ENCODE assay signal across 8 cellular contexts in the genomic region with DNA sequence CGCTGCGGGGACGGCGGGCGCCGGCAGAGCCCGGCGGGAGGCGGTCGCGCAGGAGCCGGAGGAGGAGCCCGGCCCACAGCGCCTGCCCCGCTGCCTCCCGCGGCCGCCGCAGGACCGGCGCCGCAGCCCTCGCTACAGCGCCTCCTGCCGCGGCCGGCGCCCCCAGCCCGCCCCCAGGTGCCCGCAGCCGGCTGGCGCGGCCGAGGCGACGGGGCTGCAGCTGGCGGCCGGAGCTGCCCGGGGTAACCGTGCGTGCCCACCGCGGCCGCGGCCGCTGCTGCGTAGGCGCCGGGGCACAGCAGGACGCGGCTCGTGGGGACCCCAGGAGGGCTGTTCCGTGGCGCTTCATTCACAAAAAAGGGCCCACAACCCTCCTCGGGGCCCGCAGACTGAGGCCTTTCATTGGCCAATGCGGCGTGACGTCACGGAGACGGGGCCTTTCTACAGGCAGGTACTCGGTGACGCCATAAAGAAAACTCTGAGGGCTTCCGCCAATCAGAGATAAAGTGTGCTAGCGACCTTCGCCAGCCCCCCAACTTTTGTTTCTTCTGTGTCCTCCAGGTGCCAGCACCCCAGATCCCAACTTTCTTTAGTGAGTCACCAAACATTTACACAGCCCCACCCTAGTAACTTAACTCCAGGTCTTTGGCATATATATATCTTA. TPM values are rescaled to one million over a fixed set of nuclear protein-coding genes. Genes with fewer than 3 reads are reported as not detected.
A peak's percentile ranks its signal among the peaks of the same experiment; 100 is the strongest.
DNase-seq lines count a peak whose midpoint lies in the region; ATAC-seq and TF ChIP-seq lines count a peak whose summit lies in the region.

Gene CDC14B (minus strand): TSS at position 353 of the 664 bp plus-strand sequence. CDS start 465 bp downstream, outside the sequence.

- H3K36me3 ChIP-seq in GM06990 (ENCODE audit: control insufficient read depth, insufficient read depth, low read length), result no peaks in the 10 kb centered on the region
- H3K36me3 ChIP-seq in Panc1 (ENCODE audit: control insufficient read depth, insufficient read depth, low read length), result no peaks in the 10 kb centered on the region
- no peaks in the 10 kb centered on the region for H3K36me3 ChIP-seq in muscle layer of colon (ENCODE audit: insufficient read depth, low read length)

- H3K9ac ChIP-seq in muscle layer of colon (ENCODE audit: low read length), result no peak within 1 kb of the TSS

- BruUV-seq in Panc1 (replicated peaks; lab: Mats Ljungman, UMichigan), result no TSS peak

- peak; percentile 44 for DNase-seq in GM06990 (ENCODE audit: extremely low read depth, insufficient read length)
- peak; percentile 80 for DNase-seq in HT1080 (ENCODE audit: low read depth)
- DNase-seq in Panc1 (ENCODE audit: low read depth, low spot score), result peak; percentile 64
- DNase-seq in activated T-helper 1 cell treated with anti-CD3 and anti-CD28 coated beads, Interleukin-2, amount 50 U/mL, for 16 hours (ENCODE audit: low read depth in 1 of 2, low spot score in 1 of 2), result peak; percentile 16 to 44
- DNase-seq in fibroblast of gingiva (ENCODE audit: low read depth), result peak; percentile 81
- DNase-seq in stimulated activated CD8-positive, alpha-beta memory T cell treated with anti-CD3 and anti-CD28 coated beads, Interleukin-4, amount 100 ng/mL, for 24 hours (ENCODE audit: low read depth), result peak; percentile 56

- in situ Hi-C loops in Panc1 (cut with HindIII; ENCODE audit: low pct_unique_long_range_greater_than_20kb, low sequenced_read_pairs), result no loop called here

- peak within 1 kb of the TSS; percentile 80 for H3K27ac ChIP-seq in Panc1 (ENCODE audit: low read length)
- H3K27ac ChIP-seq in muscle layer of colon (ENCODE audit: low read depth, low read length), result peak within 1 kb of the TSS; percentile 21

- no peaks in the 10 kb centered on the region for H3K9me3 ChIP-seq in Panc1 (ENCODE audit: control insufficient read depth, insufficient read depth, low read depth, low read length)
- no peaks in the 10 kb centered on the region for H3K9me3 ChIP-seq in muscle layer of colon (ENCODE audit: low read length)

- CTCF ChIA-PET in Panc1 (lab: Charles Lee), result no interaction called here

- POLR2A ChIA-PET in Panc1 (lab: Charles Lee), result no interaction called here

- H3K4me3 ChIP-seq in GM06990 (replicated peaks; ENCODE audit: low read depth, low read length) (peak within 1 kb of the TSS; percentile 28), Panc1 (ENCODE audit: low read depth in 2 of 2, low read length in 2 of 2) (peak within 1 kb of the TSS; percentile 57 to 66), muscle layer of colon (ENCODE audit: low read depth in 1 of 2, low read length in 2 of 2) (peak within 1 kb of the TSS; percentile 60 to 67)

- intact Hi-C loops in Panc1 (cut with micrococcal nuclease; ENCODE audit: unreplicated experiment), result loop anchor here (10.0 kb wide), 1 partner anchor 1105 kb away; the partner anchor contains the start of gene PTCH1

- H3K27me3 ChIP-seq in GM06990 (replicated peaks; ENCODE audit: control insufficient read depth, insufficient read depth, low read length) (no peaks in the 10 kb centered on the region; the same call in 1 of the 2 replicates), Panc1 (ENCODE audit: control insufficient read depth, insufficient read depth, low read length) (no peaks in the 10 kb centered on the region), muscle layer of colon (ENCODE audit: control insufficient read depth in 1 of 2, insufficient read depth in 2 of 2, low read length in 2 of 2) (no peaks in the 10 kb centered on the region)

- peak; percentile 90 for ATAC-seq in Panc1
- no peak for ATAC-seq in GM21515 (IDR thresholded peaks at IDR 0.05; ENCODE audit: unreplicated experiment)

- no peak for TF ChIP-seq CTCF in GM06990 (IDR thresholded peaks at IDR 0.05; ENCODE audit: insufficient read depth, low read length, poor library complexity, severe bottlenecking)
- TF ChIP-seq CTCF in Panc1 (IDR thresholded peaks at IDR 0.05), result peak; percentile 68

- H3K4me1 ChIP-seq in Panc1 (ENCODE audit: control insufficient read depth, insufficient read depth, low read length), result peaks cover 21% of the 10 kb centered on the region
- peaks cover 5% of the 10 kb centered on the region for H3K4me1 ChIP-seq in muscle layer of colon (ENCODE audit: insufficient read depth, low read length)

RNA-seq across cellular contexts. Expression of gene CDC14B, which starts in this region (rescaled TPM):
- total RNA-seq in HT1080 (2014; rRNA removed; shearing (Covaris generic)), result 5.2 and 8.2 TPM in 2 replicates
- polyA plus RNA-seq in HT1080 (2015; cell fraction: cytosol; rRNA removed), result 8.1 and 10.0 TPM in 2 replicates
- polyA plus RNA-seq in HT1080 (2015; cell fraction: nucleus; rRNA removed), result 7.6 and 8.4 TPM in 2 replicates
- total RNA-seq in Panc1 (2021; ENCODE audit: unreplicated experiment), result 11.8 TPM
- polyA plus RNA-seq in Panc1 (2012; ENCODE audit: insufficient read length), result 5.0 TPM

Comparison
In these comparisons a context has a peak if more than half of its experiments do, and no peak if none do; other contexts are left out.
1. DNase-seq: peak in every context shown above with its lines; median percentile 81 in fibroblast of gingiva; 80 in HT1080; 64 in Panc1; 56 in stimulated activated CD8-positive, alpha-beta memory T cell treated with anti-CD3 and anti-CD28 coated beads, Interleukin-4, amount 100 ng/mL, for 24 hours; 44 in GM06990; 30 in activated T-helper 1 cell treated with anti-CD3 and anti-CD28 coated beads, Interleukin-2, amount 50 U/mL, for 16 hours.